Comparison of ENCODE assay signal across 23 cellular contexts in genomic region chr3:11522398-11522715, GRCh38.
DNase-seq lines count a peak whose midpoint lies in the region; ATAC-seq and TF ChIP-seq lines count a peak whose summit lies in the region.
"Had no signal": no experiment of that assay in that cellular context is flagged by ENCODE, and none has a peak within 500 bp of the region (broad histone marks: within the 10 kb centered on the region; RNA-seq: fewer than 3 reads in every experiment).

No MANE protein-coding gene starts in this region.

- no peaks in the 10 kb centered on the region for H3K9me3 ChIP-seq in IMR-90 (ENCODE audit: control insufficient read depth, insufficient read depth, low read length)
- H3K9me3 ChIP-seq in stomach: no peaks in the 10 kb centered on the region
- H3K9me3 ChIP-seq: Caco-2, HAP-1, upper lobe of right lung had no signal

- peaks cover 4 to 12% of the 10 kb centered on the region in 2 experiments for H3K79me1 ChIP-seq in IMR-90 (ENCODE audit: low read depth in 1 of 2, low read length in 2 of 2)

- BruUV-seq in IMR-90 (replicated peaks; lab: Mats Ljungman, UMichigan): no TSS peak

- H2AFZ ChIP-seq in IMR-90 (replicated peaks; ENCODE audit: low read length, poor library complexity): no peak overlapping the region

- in situ Hi-C loops in IMR-90 (cut with MboI; ENCODE audit: low sequenced_read_pairs): no loop called here
- in situ Hi-C loops in astrocyte of the spinal cord (cut with HindIII; ENCODE audit: low sequenced_read_pairs): no loop called here

- no peak overlapping the region for H3K18ac ChIP-seq in IMR-90 (ENCODE audit: low read depth, low read length)

- H2AK5ac ChIP-seq in IMR-90 (ENCODE audit: low read depth, low read length): peak overlapping the region; percentile 61; the same call in 1 of the 2 replicates

- DNase-seq in IMR-90: peak; percentile 63
- peak; percentile 57 for DNase-seq in astrocyte of the spinal cord (ENCODE audit: low read depth, low spot score)
- peak; percentile 57 for DNase-seq in iris pigment epithelial cell (ENCODE audit: low read depth)
- peak; percentile 1 for DNase-seq in ureter (ENCODE audit: low spot score)
- no peak for DNase-seq in stomach
- DNase-seq in epidermal melanocyte (ENCODE audit: insufficient read length, low spot score): no peak
- no peak for DNase-seq in COLO829 (ENCODE audit: low spot score)
- DNase-seq: activated CD8-positive, alpha-beta T cell treated with anti-CD3 and anti-CD28 coated beads, Interleukin-2, amount 10 ng/mL, durations not matched to agents 7 days and 5 days; activated gamma-delta T cell; activated naive CD8-positive, alpha-beta T cell treated with anti-CD3 and anti-CD28 coated beads, Interleukin-2, amount 50 U/mL, for 24 hours; Caco-2; DMS79 treated with DMSO at 0.1 percent for 48 hours; effector memory CD4-positive, alpha-beta T cell; Karpas-422; kidney glomerular epithelial cell; NCI-H1105; OCI-M1; SIG-M5; stimulated activated CD4-positive, alpha-beta T cell treated with anti-CD3 and anti-CD28 coated beads, Interleukin-1b, Interleukin-23, amount 100 ng/mL, for 48 hours; upper lobe of right lung had no signal

- no peak for TF ChIP-seq CTCF in IMR-90 (conservative IDR thresholded peaks at IDR 0.05; ENCODE audit: low read depth, low read length)
- TF ChIP-seq CTCF in astrocyte of the spinal cord (IDR thresholded peaks at IDR 0.05; ENCODE audit: low read depth, low read length): no peak
- no peak for TF ChIP-seq CTCF in stomach (IDR thresholded peaks at IDR 0.05)

- H3K14ac ChIP-seq in IMR-90 (replicated peaks; ENCODE audit: low read depth, low read length): no peak overlapping the region

- H3K27me3 ChIP-seq in IMR-90 (ENCODE audit: control insufficient read depth, insufficient read depth, low read length): no peaks in the 10 kb centered on the region
- H3K27me3 ChIP-seq in stomach: no peaks in the 10 kb centered on the region
- H3K27me3 ChIP-seq: BLaER1 treated with 17β-estradiol and CSF1 and Interleukin-3, amounts not matched to agents 10 nM and 100 nM; upper lobe of right lung had no signal

- ATAC-seq in IMR-90 (ENCODE audit: low read depth): no peak
- ATAC-seq: activated CD8-positive, alpha-beta T cell treated with anti-CD3 and anti-CD28 coated beads, Interleukin-2, amount 10 ng/mL, durations not matched to agents 7 days and 5 days; activated naive CD8-positive, alpha-beta T cell treated with anti-CD3 and anti-CD28 coated beads, Interleukin-2, amount 50 U/mL, for 24 hours; upper lobe of right lung had no signal

- 92% methylated on average over 2 of the region's 5 CpGs; no CpG with 5 or more reads in 1 of the 2 experiments for WGBS in IMR-90 (ENCODE audit: extremely low coverage in 2 of 2, insufficient read length in 1 of 2), 2 experiments
- 89 to 96% (median 93%) methylated on average over 5 of the region's 5 CpGs for WGBS in stomach, 5 donors

- no peak overlapping the region for H3K4me2 ChIP-seq in IMR-90 (ENCODE audit: low read depth, low read length)
- H3K4me2 ChIP-seq: BLaER1 treated with 17β-estradiol and CSF1 and Interleukin-3, amounts not matched to agents 10 nM and 100 nM had no signal

- peaks cover 14% of the 10 kb centered on the region for H3K9me1 ChIP-seq in IMR-90 (ENCODE audit: insufficient read depth, low read length)

- no peak overlapping the region for H3K9ac ChIP-seq in IMR-90 (ENCODE audit: low read depth, low read length)
- H3K9ac ChIP-seq: BLaER1 treated with 17β-estradiol and CSF1 and Interleukin-3, amounts not matched to agents 10 nM and 100 nM had no signal

- H2AK9ac ChIP-seq in IMR-90 (replicated peaks; ENCODE audit: low read depth, low read length, poor library complexity): no peak overlapping the region

- no peak for TF ChIP-seq POLR2A in IMR-90 (IDR thresholded peaks at IDR 0.05; ENCODE audit: low read depth, low read length)
- no peak for TF ChIP-seq POLR2A in stomach (IDR thresholded peaks at IDR 0.05)

- H2BK5ac ChIP-seq in IMR-90 (ENCODE audit: low read depth, low read length, poor library complexity, severe bottlenecking): no peak overlapping the region

- TF ChIP-seq RAD21 in IMR-90 (IDR thresholded peaks at IDR 0.05; ENCODE audit: low read length): no peak

- H2BK120ac ChIP-seq in IMR-90 (ENCODE audit: low read depth, low read length): 0 out of 2 replicates have a peak overlapping the region, but pooled peaks have one; percentile 16

- H2BK20ac ChIP-seq in IMR-90 (ENCODE audit: low read depth, low read length): peak overlapping the region; percentile 66; the same call in 1 of the 2 replicates

- dilution Hi-C loops in IMR-90 (cut with HindIII; ENCODE audit: low sequenced_read_pairs, unreplicated experiment): no loop called here

- no peak overlapping the region for H3K56ac ChIP-seq in IMR-90 (ENCODE audit: extremely low read depth, insufficient read depth, low read length)

- H3K27ac ChIP-seq in IMR-90 (ENCODE audit: insufficient read depth, low read length): no peak overlapping the region
- no peak overlapping the region for H3K27ac ChIP-seq in stomach
- H3K27ac ChIP-seq: BLaER1 treated with 17β-estradiol and CSF1 and Interleukin-3, amounts not matched to agents 10 nM and 100 nM; upper lobe of right lung had no signal

- CTCF ChIA-PET in IMR-90 (lab: Yijun Ruan, JAX): no interaction called here

- no peak overlapping the region for H4K5ac ChIP-seq in IMR-90 (ENCODE audit: low read depth, low read length)

- no peak for TF ChIP-seq EP300 in stomach (IDR thresholded peaks at IDR 0.05)

- H4K20me1 ChIP-seq in IMR-90 (ENCODE audit: insufficient read depth, low read length): no peaks in the 10 kb centered on the region

- peak overlapping the region; percentile 70; the same call in 1 of the 3 replicates for H2BK15ac ChIP-seq in IMR-90 (ENCODE audit: low read depth, low read length)

- H3K4ac ChIP-seq in IMR-90 (ENCODE audit: low read depth, low read length): peak overlapping the region; percentile 69; the same call in 1 of the 2 replicates

- no peak overlapping the region for H3K23ac ChIP-seq in IMR-90 (ENCODE audit: low read depth, low read length)

- no peaks in the 10 kb centered on the region for H3K36me3 ChIP-seq in IMR-90 (ENCODE audit: control insufficient read depth, insufficient read depth, low read length)
- no peaks in the 10 kb centered on the region for H3K36me3 ChIP-seq in stomach
- H3K36me3 ChIP-seq: HAP-1, upper lobe of right lung had no signal

- no peak overlapping the region for H4K91ac ChIP-seq in IMR-90 (ENCODE audit: insufficient read depth, low read depth, low read length)

- H3K4me1 ChIP-seq in IMR-90 (ENCODE audit: control insufficient read depth, insufficient read depth, low read length) (peaks cover 4% of the 10 kb centered on the region; the same call in 1 of the 2 replicates), stomach (peaks cover 0 to 20% (median 0%) of the 10 kb centered on the region in 4 donors)
- H3K4me1 ChIP-seq: Caco-2, HAP-1, upper lobe of right lung had no signal

- H4K8ac ChIP-seq in IMR-90 (ENCODE audit: low read depth in 2 of 2, low read length in 2 of 2): peak overlapping the region in 1 of 2 experiments; percentile 48; a peak in 1 of 4 replicates

- intact Hi-C loops in IMR-90 (cut with micrococcal nuclease) (no loop called here), stomach (cut with DNase I; ENCODE audit: low total_unique reads) (no loop called here)

- POLR2A ChIA-PET in IMR-90 (lab: Charles Lee; ENCODE audit: unreplicated experiment): no interaction called here

- H3K4me3 ChIP-seq in IMR-90 (ENCODE audit: insufficient read depth, low read depth, low read length) (no peak overlapping the region), astrocyte of the spinal cord (ENCODE audit: low read depth, low read length) (no peak overlapping the region), stomach (no peak overlapping the region)
- H3K4me3 ChIP-seq: BLaER1 treated with 17β-estradiol and CSF1 and Interleukin-3, amounts not matched to agents 10 nM and 100 nM; HAP-1; skin epidermis; upper lobe of right lung had no signal

TF ChIP-seq in IMR-90, 13 proteins besides CTCF, POLR2A, EP300 and RAD21:
- TF ChIP-seq CEBPB (IDR thresholded peaks at IDR 0.05; ENCODE audit: low read depth, low read length) (peak; percentile 16; the same call in 1 of the 2 replicates), RFX5 (IDR thresholded peaks at IDR 0.05; ENCODE audit: low read depth, low read length) (no peak), BHLHE40 (IDR thresholded peaks at IDR 0.05; ENCODE audit: low read depth, low read length) (no peak), FOS (IDR thresholded peaks at IDR 0.05; ENCODE audit: low read depth, low read length) (no peak), RCOR1 (IDR thresholded peaks at IDR 0.05; ENCODE audit: insufficient replicate concordance, low read length) (no peak), SMC3 (IDR thresholded peaks at IDR 0.05; ENCODE audit: low read depth, low read length) (no peak), NFE2L2 (IDR thresholded peaks at IDR 0.05; ENCODE audit: low read depth, low read length) (no peak)

Comparison
In these comparisons a context has a peak if more than half of its experiments do, and no peak if none do; other contexts are left out.
1. DNase-seq: peak in IMR-90 (single experiment), astrocyte of the spinal cord (single experiment), iris pigment epithelial cell (single experiment) and ureter (single experiment); none in stomach (single experiment), epidermal melanocyte (single experiment) and COLO829 (single experiment).